ENCODE assay signal across 32 cellular contexts in genomic region chr2:177611310-177611886, GRCh38.
A peak's percentile ranks its signal among the peaks of the same experiment; 100 is the strongest.
DNase-seq lines count a peak whose midpoint lies in the region; ATAC-seq and TF ChIP-seq lines count a peak whose summit lies in the region.
"Had no signal": no experiment of that assay in that cellular context is flagged by ENCODE, and none has a peak within 500 bp of the region (broad histone marks: within the 10 kb centered on the region; RNA-seq: fewer than 3 reads in every experiment).

No MANE protein-coding gene starts in this region.

- POLR2A ChIA-PET in MCF 10A (lab: Yijun Ruan, JAX): interaction anchor here (0.6 kb wide), 1 partner anchor 438 kb away, joined by 4 read pairs; no protein-coding TSS in a partner anchor

- CTCF ChIA-PET in MCF 10A (lab: Yijun Ruan, JAX): interaction anchor here (0.5 to 1.2 kb wide), 2 partner anchors 50 to 158 kb away, joined by 3 read pairs; no protein-coding TSS in a partner anchor
- CTCF ChIA-PET in mammary epithelial cell (lab: Charles Lee; ENCODE audit: low non-redundant PET): no interaction called here

- dilution Hi-C loops in mammary epithelial cell (cut with HindIII; ENCODE audit: low sequenced_read_pairs): no loop called here

- H3K4me3 ChIP-seq in mammary epithelial cell (replicated peaks in 1 of 3; ENCODE audit: insufficient read depth in 1 of 3, low read depth in 2 of 3, low read length in 3 of 3) (no peak overlapping the region), left lung (no peak overlapping the region)
- H3K4me3 ChIP-seq: ascending aorta; BLaER1 treated with 17β-estradiol and CSF1 and Interleukin-3, amounts not matched to agents 10 nM and 100 nM; heart right ventricle; SJSA1; smooth muscle cell; vagina had no signal

- H3K27me3 Mint-ChIP-seq in MCF 10A (ENCODE audit: insufficient read depth, unreplicated experiment): no peaks in the 10 kb centered on the region
- H3K27me3 Mint-ChIP-seq: stimulated activated memory B cell treated with anti-CD40 and anti-IgM and Interleukin-4, amounts not matched to agents 10 μg/mL and 1 μg/mL and 100 μg/mL, for 72 hours had no signal

- in situ Hi-C loops in mammary epithelial cell (cut with MboI; ENCODE audit: low sequenced_read_pairs in 2 of 2): loop anchor here in 1 of 2 donors (25.0 kb wide), 3 partner anchors 124 to 449 kb away; no protein-coding TSS in a partner anchor

- no peaks in the 10 kb centered on the region for H4K20me1 ChIP-seq in mammary epithelial cell (ENCODE audit: insufficient read depth, low read length)
- H4K20me1 ChIP-seq: BLaER1 treated with 17β-estradiol and CSF1 and Interleukin-3, amounts not matched to agents 10 nM and 100 nM had no signal

- H3K36me3 Mint-ChIP-seq in MCF 10A (ENCODE audit: insufficient read depth, unreplicated experiment): no peaks in the 10 kb centered on the region
- H3K36me3 Mint-ChIP-seq: natural killer cell had no signal

- intact Hi-C loops in MCF 10A (cut with micrococcal nuclease): no loop called here
- intact Hi-C loops in mammary epithelial cell (cut with micrococcal nuclease): no loop called here
- intact Hi-C loops in left lung (cut with DNase I): no loop called here

- H3K27me3 ChIP-seq in mammary epithelial cell (ENCODE audit: insufficient read depth, low read length): no peaks in the 10 kb centered on the region
- no peaks in the 10 kb centered on the region for H3K27me3 ChIP-seq in left lung
- H3K27me3 ChIP-seq: ascending aorta; BLaER1 treated with 17β-estradiol and CSF1 and Interleukin-3, amounts not matched to agents 10 nM and 100 nM; heart right ventricle; SJSA1; vagina had no signal

- WGBS in mammary epithelial cell (ENCODE audit: low coverage, missing lambda C conversion rate): 82% methylated on average over 6 of the region's 6 CpGs

- no peak overlapping the region for H3K27ac ChIP-seq in mammary epithelial cell (ENCODE audit: insufficient read depth, low read depth, low read length)
- peak overlapping the region; percentile 37 to 42 for H3K27ac ChIP-seq in left lung
- H3K27ac ChIP-seq: ascending aorta; BLaER1 treated with 17β-estradiol and CSF1 and Interleukin-3, amounts not matched to agents 10 nM and 100 nM; heart right ventricle; HL-60; SJSA1; vagina had no signal

- H3K9me3 ChIP-seq in mammary epithelial cell (replicated peaks; ENCODE audit: insufficient read depth, low read length): no peaks in the 10 kb centered on the region
- no peaks in the 10 kb centered on the region for H3K9me3 ChIP-seq in left lung
- H3K9me3 ChIP-seq: ascending aorta, Caco-2, SJSA1, vagina had no signal

- H2AFZ ChIP-seq in mammary epithelial cell (ENCODE audit: low read depth, low read length): no peak overlapping the region

- TF ChIP-seq CTCF in MCF 10A (IDR thresholded peaks at IDR 0.05; ENCODE audit: unreplicated experiment) (no peak), mammary epithelial cell (conservative IDR thresholded peaks at IDR 0.05 in 1 of 2, IDR thresholded peaks at IDR 0.05 in 1 of 2; ENCODE audit: extremely low read depth in 1 of 2, insufficient read depth in 1 of 2, low read depth in 1 of 2, low read length in 2 of 2) (no peak), left lung (IDR thresholded peaks at IDR 0.05) (no peak)

- H3K9ac ChIP-seq in mammary epithelial cell (ENCODE audit: insufficient read depth, low read length): no peak overlapping the region
- H3K9ac ChIP-seq: BLaER1 treated with 17β-estradiol and CSF1 and Interleukin-3, amounts not matched to agents 10 nM and 100 nM had no signal

- H3K4me1 ChIP-seq in mammary epithelial cell (ENCODE audit: insufficient read depth, low read length): no peaks in the 10 kb centered on the region
- no peaks in the 10 kb centered on the region for H3K4me1 ChIP-seq in left lung
- H3K4me1 ChIP-seq: ascending aorta; BLaER1 treated with 17β-estradiol and CSF1 and Interleukin-3, amounts not matched to agents 10 nM and 100 nM; Caco-2; SJSA1; vagina had no signal

- no peaks in the 10 kb centered on the region for H3K9me3 Mint-ChIP-seq in MCF 10A (ENCODE audit: unreplicated experiment)
- H3K9me3 Mint-ChIP-seq: activated T-helper 2 cell treated with anti-CD3 and anti-CD28 coated beads, Interferon-gamma antibody, Interleukin-2, Interleukin-4, amounts not matched to agents 10 μg/mL and 5 μg/mL and 100 μg/mL, durations not matched to agents 14 hours and 24 hours and 36 hours; natural killer cell had no signal

- no peak overlapping the region for H3K27ac Mint-ChIP-seq in MCF 10A (ENCODE audit: low read depth, unreplicated experiment)
- H3K27ac Mint-ChIP-seq: activated CD4-positive, alpha-beta memory T cell treated with anti-CD3 and anti-CD28 coated beads for 36 hours; activated naive CD8-positive, alpha-beta T cell; activated T-helper 2 cell treated with anti-CD3 and anti-CD28 coated beads, Interferon-gamma antibody, Interleukin-2, Interleukin-4, amounts not matched to agents 10 μg/mL and 5 μg/mL and 100 μg/mL, durations not matched to agents 14 hours and 24 hours and 36 hours; H9; natural killer cell; stimulated activated memory B cell treated with anti-CD40 and anti-IgM and Interleukin-4, amounts not matched to agents 10 μg/mL and 1 μg/mL and 100 μg/mL, for 72 hours; T-cell had no signal

- peak; percentile 92 for ATAC-seq in left lung
- ATAC-seq: heart right ventricle; left cardiac atrium; natural killer cell; Panc1; stimulated activated memory B cell treated with anti-CD40 and anti-IgM and Interleukin-4, amounts not matched to agents 10 μg/mL and 1 μg/mL and 100 μg/mL, for 72 hours; T-cell had no signal

- BruUV-seq in MCF 10A (replicated peaks; lab: Mats Ljungman, UMichigan) (no TSS peak), mammary epithelial cell (replicated peaks; lab: Mats Ljungman, UMichigan) (no TSS peak)

- no peaks in the 10 kb centered on the region for H3K79me2 ChIP-seq in mammary epithelial cell (ENCODE audit: insufficient read depth, low read length)

- H3K4me3 Mint-ChIP-seq in MCF 10A (ENCODE audit: unreplicated experiment): no peak overlapping the region
- H3K4me3 Mint-ChIP-seq: activated CD4-positive, alpha-beta memory T cell treated with anti-CD3 and anti-CD28 coated beads for 36 hours; activated naive CD8-positive, alpha-beta T cell; H9; natural killer cell; stimulated activated memory B cell treated with anti-CD40 and anti-IgM and Interleukin-4, amounts not matched to agents 10 μg/mL and 1 μg/mL and 100 μg/mL, for 72 hours; T-cell had no signal

- H3K4me1 Mint-ChIP-seq in MCF 10A (ENCODE audit: insufficient read depth, unreplicated experiment): peaks cover 3% of the 10 kb centered on the region
- H3K4me1 Mint-ChIP-seq: natural killer cell, T-cell had no signal

- H3K36me3 ChIP-seq in mammary epithelial cell (ENCODE audit: insufficient read depth, low read length) (no peaks in the 10 kb centered on the region), left lung (no peaks in the 10 kb centered on the region)
- H3K36me3 ChIP-seq: ascending aorta; BLaER1 treated with 17β-estradiol and CSF1 and Interleukin-3, amounts not matched to agents 10 nM and 100 nM; heart right ventricle; SJSA1; vagina had no signal

- DNase-seq in MCF 10A (ENCODE audit: unreplicated experiment): peak; percentile 13
- no peak for DNase-seq in mammary epithelial cell
- peak; percentile 50 for DNase-seq in RPMI8226
- no peak for DNase-seq in left lung
- no peak for DNase-seq in NK-92 treated with Interleukin-12 subunit alpha and Interleukin-12 subunit beta, amount 100 ng/mL, for 24 hours (lab: John Stamatoyannopoulos, UW)
- no peak for DNase-seq in NCI-H1694 treated with DMSO at 0.1 percent for 48 hours (lab: John Stamatoyannopoulos, UW)
- DNase-seq in HuH-7 (ENCODE audit: low spot score): no peak
- DNase-seq in stimulated activated CD8-positive, alpha-beta memory T cell treated with anti-CD3 and anti-CD28 coated beads, Interleukin-4, amount 100 ng/mL, for 48 hours: no peak
- DNase-seq: activated CD4-positive, alpha-beta memory T cell treated with anti-CD3 and anti-CD28 coated beads for 36 hours; activated CD4-positive, CD25-positive, alpha-beta regulatory T cell; Caco-2; foreskin fibroblast; H9; heart right ventricle; left cardiac atrium; midbrain; natural killer cell; NCI-H1092 treated with DMSO at 0.1 percent for 48 hours; NCI-H2171 treated with DMSO at 0.1 percent for 48 hours; NCI-H526; retina; T-cell had no signal

- no peak overlapping the region for H3K4me2 ChIP-seq in mammary epithelial cell (ENCODE audit: insufficient read depth, low read depth, low read length)
- H3K4me2 ChIP-seq: BLaER1 treated with 17β-estradiol and CSF1 and Interleukin-3, amounts not matched to agents 10 nM and 100 nM; smooth muscle cell had no signal

Comparison
In these comparisons a context has a peak if more than half of its experiments do, and no peak if none do; other contexts are left out.
1. DNase-seq: peak in MCF 10A (single experiment) and RPMI8226 (single experiment); none in mammary epithelial cell (single experiment), left lung (0 of 2), NK-92 treated with Interleukin-12 subunit alpha and Interleukin-12 subunit beta, amount 100 ng/mL, for 24 hours (single experiment), NCI-H1694 treated with DMSO at 0.1 percent for 48 hours (single experiment), HuH-7 (single experiment) and stimulated activated CD8-positive, alpha-beta memory T cell treated with anti-CD3 and anti-CD28 coated beads, Interleukin-4, amount 100 ng/mL, for 48 hours (single experiment).